28 cellular contexts compared by ENCODE assay signal in genomic region chr2:163987175-163987574, GRCh38.
"Had no signal": no experiment of that assay in that cellular context is flagged by ENCODE, and none has a peak within 500 bp of the region (broad histone marks: within the 10 kb centered on the region; RNA-seq: fewer than 3 reads in every experiment).

No MANE protein-coding gene starts in this region.

- ATAC-seq: activated CD4-positive, alpha-beta T cell treated with anti-CD3 and anti-CD28 coated beads for 36 hours; activated CD4-positive, CD25-positive, alpha-beta regulatory T cell treated with anti-CD3 and anti-CD28 coated beads, Interleukin-2, amount 50 U/mL, for 24 hours; activated CD8-positive, alpha-beta memory T cell treated with anti-CD3 and anti-CD28 coated beads, Interleukin-2, amount 10 ng/mL, durations not matched to agents 7 days and 5 days; activated CD8-positive, alpha-beta T cell treated with anti-CD3 and anti-CD28 coated beads, Interleukin-2, amount 10 ng/mL, durations not matched to agents 7 days and 5 days; activated naive CD4-positive, alpha-beta T cell treated with anti-CD3 and anti-CD28 coated beads, Interleukin-2, amount 50 U/mL, for 72 hours; activated T-cell treated with anti-CD3 and anti-CD28 coated beads, Interleukin-2, amount 50 U/mL, for 72 hours; esophagus mucosa had no signal

- H3K27ac ChIP-seq: ascending aorta, coronary artery, dorsolateral prefrontal cortex, WERI-Rb-1 had no signal

- H3K36me3 ChIP-seq: ascending aorta, WERI-Rb-1 had no signal

- H3K27me3 ChIP-seq: ascending aorta, dorsolateral prefrontal cortex had no signal

- DNase-seq: activated B cell treated with CpG ODN at 0.5 μM for 24 hours; activated CD4-positive, alpha-beta memory T cell treated with anti-CD3 and anti-CD28 coated beads for 36 hours; activated CD4-positive, alpha-beta T cell treated with anti-CD3 and anti-CD28 coated beads for 36 hours; activated CD4-positive, alpha-beta T cell treated with anti-CD3 and anti-CD28 coated beads, Interleukin-2, amount 10 ng/mL, durations not matched to agents 24 days and 14 days; activated CD8-positive, alpha-beta memory T cell treated with anti-CD3 and anti-CD28 coated beads, Interleukin-2, amount 10 ng/mL, durations not matched to agents 7 days and 5 days; activated CD8-positive, alpha-beta memory T cell treated with anti-CD3 and anti-CD28 coated beads, Interleukin-2, amount 50 U/mL, for 4 hours; activated CD8-positive, alpha-beta T cell treated with anti-CD3 and anti-CD28 coated beads, Interleukin-2, amount 10 ng/mL, durations not matched to agents 7 days and 5 days; activated gamma-delta T cell; activated naive CD4-positive, alpha-beta T cell; activated naive CD4-positive, alpha-beta T cell treated with anti-CD3 and anti-CD28 coated beads, Interleukin-2, amount 10 ng/mL, durations not matched to agents 7 days and 5 days; activated naive CD8-positive, alpha-beta T cell treated with anti-CD3 and anti-CD28 coated beads, Interleukin-2, amount 10 ng/mL, durations not matched to agents 7 days and 5 days; activated T-cell treated with anti-CD3 and anti-CD28 coated beads for 4 hours; activated T-cell treated with anti-CD3 and anti-CD28 coated beads, Interleukin-2, amount 50 U/mL, for 24 hours; activated T-cell treated with anti-CD3 and anti-CD28 coated beads, Interleukin-2, amount 50 U/mL, for 72 hours; dorsolateral prefrontal cortex; effector memory CD4-positive, alpha-beta T cell; endodermal cell; foreskin fibroblast; head of caudate nucleus; T-helper 2 cell; WERI-Rb-1 had no signal

- FAIRE-seq: bronchial epithelial cell, frontal cortex had no signal

- H3K4me1 ChIP-seq: ascending aorta had no signal

- H3K4me3 ChIP-seq: ascending aorta, coronary artery, dorsolateral prefrontal cortex had no signal

- H3K9me3 ChIP-seq: ascending aorta had no signal
